Comparison of ENCODE assay signal across 10 cellular contexts in genomic region chr14:76867536-76868452, GRCh38. TPM values are rescaled to one million over a fixed set of nuclear protein-coding genes. Genes with fewer than 3 reads are reported as not detected.
DNase-seq lines count a peak whose midpoint lies in the region; ATAC-seq and TF ChIP-seq lines count a peak whose summit lies in the region.
"Had no signal": no experiment of that assay in that cellular context is flagged by ENCODE, and none has a peak within 500 bp of the region (broad histone marks: within the 10 kb centered on the region; RNA-seq: fewer than 3 reads in every experiment).

No MANE protein-coding gene starts in this region.

- H3K4me1 ChIP-seq in heart left ventricle (peaks cover 9 to 44% (median 27%) of the 10 kb centered on the region in 12 donors), transverse colon (peaks cover 0 to 4% (median 0%) of the 10 kb centered on the region in 4 donors)

- POLR2A ChIA-PET in GM10248 (lab: Yijun Ruan, JAX) = interaction anchor here (0.5 kb wide), 1 partner anchor 157 kb away, joined by 4 read pairs; no protein-coding TSS in a partner anchor

- in situ Hi-C loops in transverse colon (cut with MboI; ENCODE audit: low pct_ligation_motif_present in 1 of 4, low pct_unique_long_range_greater_than_20kb in 1 of 4, low sequenced_read_pairs in 3 of 4) = no loop called here

- WGBS in heart left ventricle, 4 donors = 61 to 74% (median 73%) methylated on average over 23 to 25 of the region's 25 CpGs
- 60 to 65% methylated on average over 7 to 23 of the region's 25 CpGs for WGBS in transverse colon (ENCODE audit: low coverage in 1 of 2), 2 donors

- no peaks in the 10 kb centered on the region for H3K9me3 ChIP-seq in heart left ventricle
- H3K9me3 ChIP-seq in transverse colon = no peaks in the 10 kb centered on the region
- H3K9me3 ChIP-seq: thoracic aorta had no signal

- H3K4me3 ChIP-seq in heart left ventricle (peak overlapping the region in 1 of 12 donors; percentile 17), transverse colon (no peak overlapping the region)
- H3K4me3 ChIP-seq: thoracic aorta had no signal

- TF ChIP-seq CTCF in heart left ventricle (IDR thresholded peaks at IDR 0.05) = no peak
- TF ChIP-seq CTCF in transverse colon (IDR thresholded peaks at IDR 0.05) = no peak
- no peak for TF ChIP-seq CTCF in GM10248 (IDR thresholded peaks at IDR 0.05; ENCODE audit: control extremely low read depth, extremely low read depth, low read depth, missing control alignments)

- H3K27ac ChIP-seq in heart left ventricle = peak overlapping the region in 9 of 12 donors; percentile 37 to 70 (median 57)
- H3K27ac ChIP-seq in transverse colon = no peak overlapping the region
- H3K27ac ChIP-seq: thoracic aorta had no signal

- CTCF ChIA-PET in GM10248 (lab: Yijun Ruan, JAX) = interaction anchor here (0.6 to 2.7 kb wide), 9 partner anchors 9 to 394 kb away, joined by 3 to 14 read pairs (median 3); partner anchors contain the start of gene ZDHHC22

- peak in 3 of 4 donors; percentile 20 to 49 (median 29) for ATAC-seq in heart left ventricle

- DNase-seq in SIG-M5 treated with dmso at 0.1 percent for 504 hours (lab: John Stamatoyannopoulos, UW; ENCODE audit: unreplicated experiment) (peak; percentile 66), SIG-M5 (lab: John Stamatoyannopoulos, UW) (no peak), heart left ventricle (peak; percentile 54 to 84 (median 60)), transverse colon (peak; percentile 17), NCI-H524 (lab: John Stamatoyannopoulos, UW) (no peak), GM10248 (ENCODE audit: extremely low spot score) (no peak), amniotic stem cell (lab: John Stamatoyannopoulos, UW) (no peak)
- peak; percentile 48 for DNase-seq in activated CD4-positive, alpha-beta T cell treated with anti-CD3 and anti-CD28 coated beads for 48 hours

- H3K27me3 ChIP-seq in heart left ventricle = no peaks in the 10 kb centered on the region
- no peaks in the 10 kb centered on the region for H3K27me3 ChIP-seq in transverse colon

- TF ChIP-seq POLR2A in heart left ventricle (IDR thresholded peaks at IDR 0.05) = no peak
- TF ChIP-seq POLR2A in transverse colon (IDR thresholded peaks at IDR 0.05) = no peak

- intact Hi-C loops in heart left ventricle (cut with DNase I) = loop anchor here in 2 of 10 donors (10.0 kb wide), 1 partner anchor 153 kb away; no protein-coding TSS in a partner anchor
- intact Hi-C loops in transverse colon (cut with DNase I; ENCODE audit: low total_unique reads) = no loop called here

- no peaks in the 10 kb centered on the region for H3K36me3 ChIP-seq in heart left ventricle
- H3K36me3 ChIP-seq in transverse colon = no peaks in the 10 kb centered on the region
- H3K36me3 ChIP-seq: thoracic aorta had no signal

- TF ChIP-seq EP300 in transverse colon (IDR thresholded peaks at IDR 0.05; ENCODE audit: low read depth) = no peak

RNA-seq across cellular contexts. Expression of gene LRRC74A, which starts 41.6 kb away (rescaled TPM):
- total RNA-seq in heart left ventricle = not detected
- not detected for polyA plus RNA-seq in heart left ventricle
- not detected for total RNA-seq in transverse colon
- total RNA-seq: mucosa of gallbladder, thoracic aorta had no signal

RNA-seq across cellular contexts. Expression of gene ANGEL1, which starts 55.1 kb away (rescaled TPM):
- 10 to 100 TPM in 8 of 9 donors, 1 to 10 TPM in 1; 9.3 to 16.3 (median 13.8) TPM for total RNA-seq in heart left ventricle
- polyA plus RNA-seq in heart left ventricle = 10 to 100 TPM in 1 of 2 donors, 1 to 10 TPM in 1; 9.5 to 10.7 TPM
- total RNA-seq in transverse colon = 10 to 100 TPM in 2 of 4 donors, 1 to 10 TPM in 2; 8.9 to 17.5 (median 10.0) TPM

Comparison
In these comparisons a context has a peak if more than half of its experiments do, and no peak if none do; other contexts are left out.
1. DNase-seq: peak in SIG-M5 treated with dmso at 0.1 percent for 504 hours (single experiment), activated CD4-positive, alpha-beta T cell treated with anti-CD3 and anti-CD28 coated beads for 48 hours (single experiment), heart left ventricle (5 of 5) and transverse colon (single experiment); none in SIG-M5 (single experiment), NCI-H524 (0 of 2), GM10248 (single experiment) and amniotic stem cell (single experiment).
2. H3K27ac ChIP-seq: peak in heart left ventricle (9 of 12); none in transverse colon (0 of 4).